Comparison of ENCODE assay signal across 24 cellular contexts in the genomic region with DNA sequence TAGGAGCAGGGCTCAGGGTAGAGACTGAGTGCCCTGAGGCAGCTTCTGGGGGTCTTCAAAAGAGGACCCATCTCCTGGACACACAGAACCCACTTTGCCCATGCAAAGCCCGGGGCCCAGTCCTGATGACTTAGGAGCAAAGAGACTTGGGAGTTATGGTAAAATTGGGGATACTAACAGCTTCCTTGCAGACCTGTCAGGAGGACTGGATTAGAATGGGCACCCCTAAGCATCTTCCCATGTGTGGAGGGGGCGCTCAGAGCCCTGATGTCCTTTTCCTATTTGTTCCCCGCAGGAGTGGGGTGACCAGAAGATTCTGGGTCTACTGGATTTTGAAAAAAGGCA.
"Had no signal": no experiment of that assay in that cellular context is flagged by ENCODE, and none has a peak within 500 bp of the region (broad histone marks: within the 10 kb centered on the region; RNA-seq: fewer than 3 reads in every experiment).

No MANE protein-coding gene starts in this region.

- H3K9me3 ChIP-seq: SJCRH30 had no signal

- H3K27me3 ChIP-seq: MG63 had no signal

- H3K36me3 ChIP-seq: breast epithelium, MG63, Peyer's patch, SJCRH30 had no signal

- H3K4me3 ChIP-seq: breast epithelium, MG63, Peyer's patch, SJCRH30 had no signal

- DNase-seq: activated CD4-positive, alpha-beta memory T cell treated with anti-CD3 and anti-CD28 coated beads, Interleukin-2, amount 10 ng/mL, durations not matched to agents 7 days and 5 days; activated CD4-positive, alpha-beta T cell treated with anti-CD3 and anti-CD28 coated beads for 36 hours; activated CD4-positive, alpha-beta T cell treated with anti-CD3 and anti-CD28 coated beads, Interleukin-2, amount 50 U/mL, for 1 hour; activated CD8-positive, alpha-beta memory T cell treated with anti-CD3 and anti-CD28 coated beads, Interleukin-2, amount 50 U/mL, for 48 hours; activated gamma-delta T cell treated with Interleukin-2 at 50 U/mL for 16 hours; activated naive CD4-positive, alpha-beta T cell treated with anti-CD3 and anti-CD28 coated beads, Interleukin-2, amount 10 ng/mL, durations not matched to agents 7 days and 5 days; activated naive CD8-positive, alpha-beta T cell treated with anti-CD3 and anti-CD28 coated beads for 36 hours; caudate nucleus; MG63; MV-4-11; NCI-H1092 treated with DMSO at 0.1 percent for 48 hours; NCI-H1417 treated with DMSO at 0.1 percent for 48 hours; NCI-H2029; NCI-H2107; NCI-H510A treated with DMSO at 0.1 percent for 48 hours; Right ventricle myocardium superior; SJCRH30; SK-N-SH; T-helper 1 cell had no signal

- H3K4me3 Mint-ChIP-seq: activated CD4-positive, alpha-beta memory T cell treated with anti-CD3 and anti-CD28 coated beads, Interleukin-2, amount 10 ng/mL, durations not matched to agents 7 days and 5 days; activated CD4-positive, alpha-beta T cell treated with anti-CD3 and anti-CD28 coated beads for 36 hours; activated naive CD4-positive, alpha-beta T cell treated with anti-CD3 and anti-CD28 coated beads, Interleukin-2, amount 10 ng/mL, durations not matched to agents 7 days and 5 days; activated naive CD8-positive, alpha-beta T cell treated with anti-CD3 and anti-CD28 coated beads for 36 hours; activated T-cell treated with anti-CD3 and anti-CD28 coated beads, Interleukin-2, amount 50 U/mL, for 4 hours had no signal

- H3K4me1 Mint-ChIP-seq: activated CD4-positive, alpha-beta memory T cell treated with anti-CD3 and anti-CD28 coated beads, Interleukin-2, amount 10 ng/mL, durations not matched to agents 7 days and 5 days; activated CD4-positive, alpha-beta T cell treated with anti-CD3 and anti-CD28 coated beads for 36 hours; activated naive CD4-positive, alpha-beta T cell treated with anti-CD3 and anti-CD28 coated beads, Interleukin-2, amount 10 ng/mL, durations not matched to agents 7 days and 5 days; activated naive CD8-positive, alpha-beta T cell treated with anti-CD3 and anti-CD28 coated beads for 36 hours had no signal

- H3K9me3 Mint-ChIP-seq: activated CD4-positive, alpha-beta memory T cell treated with anti-CD3 and anti-CD28 coated beads, Interleukin-2, amount 10 ng/mL, durations not matched to agents 7 days and 5 days had no signal

- H3K27ac ChIP-seq: breast epithelium, Peyer's patch, RWPE1, SJCRH30, VCaP had no signal

- H3K36me3 Mint-ChIP-seq: activated naive CD4-positive, alpha-beta T cell treated with anti-CD3 and anti-CD28 coated beads, Interleukin-2, amount 10 ng/mL, durations not matched to agents 7 days and 5 days had no signal

- H3K27ac Mint-ChIP-seq: activated CD4-positive, alpha-beta memory T cell treated with anti-CD3 and anti-CD28 coated beads, Interleukin-2, amount 10 ng/mL, durations not matched to agents 7 days and 5 days; activated CD4-positive, alpha-beta T cell treated with anti-CD3 and anti-CD28 coated beads for 36 hours; activated naive CD4-positive, alpha-beta T cell treated with anti-CD3 and anti-CD28 coated beads, Interleukin-2, amount 10 ng/mL, durations not matched to agents 7 days and 5 days; activated naive CD8-positive, alpha-beta T cell treated with anti-CD3 and anti-CD28 coated beads for 36 hours had no signal

- H3K4me1 ChIP-seq: breast epithelium, SJCRH30 had no signal

- ATAC-seq: activated CD4-positive, alpha-beta T cell treated with anti-CD3 and anti-CD28 coated beads for 36 hours; activated T-cell treated with anti-CD3 and anti-CD28 coated beads, Interleukin-2, amount 50 U/mL, for 4 hours had no signal
